9 cellular contexts compared by ENCODE assay signal in the genomic region with DNA sequence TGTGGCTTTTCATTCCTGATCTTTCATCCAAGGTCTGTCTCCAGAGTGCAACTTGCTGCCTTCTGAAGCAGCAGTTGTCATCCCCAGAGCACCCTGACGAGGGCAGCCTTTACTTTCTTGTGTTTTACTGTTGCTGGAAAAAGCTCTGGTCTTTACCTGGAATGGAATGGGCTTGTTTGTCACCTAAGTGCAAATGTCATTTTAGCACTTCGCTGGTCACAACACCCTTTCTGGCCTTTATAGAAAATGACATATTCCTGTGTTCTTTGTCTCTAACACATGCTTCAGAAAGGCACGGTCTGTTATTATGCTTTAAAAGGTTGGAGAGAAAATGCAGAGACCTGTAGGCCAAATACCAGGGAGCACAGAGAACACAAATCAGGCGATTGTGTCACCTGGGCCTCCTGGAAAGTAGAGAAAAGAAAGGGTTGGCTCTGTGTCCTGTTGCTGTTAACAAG.
DNase-seq lines count a peak whose midpoint lies in the region; ATAC-seq and TF ChIP-seq lines count a peak whose summit lies in the region.
"Had no signal": no experiment of that assay in that cellular context is flagged by ENCODE, and none has a peak within 500 bp of the region (broad histone marks: within the 10 kb centered on the region; RNA-seq: fewer than 3 reads in every experiment).

No MANE protein-coding gene starts in this region.

- no peaks in the 10 kb centered on the region for H3K79me2 ChIP-seq in GM23248 (ENCODE audit: insufficient read depth)

- peak; percentile 94 for ATAC-seq in left lung
- ATAC-seq in HG02571 (IDR thresholded peaks at IDR 0.05; ENCODE audit: unreplicated experiment) = no peak
- no peak for ATAC-seq in GM21526 (IDR thresholded peaks at IDR 0.05; ENCODE audit: low FRiP score, unreplicated experiment)

- no peaks in the 10 kb centered on the region for H3K9me3 ChIP-seq in GM23248 (ENCODE audit: low read depth)
- H3K9me3 ChIP-seq in left lung = no peaks in the 10 kb centered on the region
- H3K9me3 ChIP-seq: SJCRH30 had no signal

- no peak overlapping the region for H3K27ac ChIP-seq in GM23248
- H3K27ac ChIP-seq in caudate nucleus (ENCODE audit: low read depth, low read length) = no peak overlapping the region
- no peak overlapping the region for H3K27ac ChIP-seq in left lung
- H3K27ac ChIP-seq: SJCRH30 had no signal

- H2AFZ ChIP-seq in GM23248 = no peak overlapping the region

- H3K4me3 ChIP-seq in GM23248 = no peak overlapping the region
- no peak overlapping the region for H3K4me3 ChIP-seq in left lung
- H3K4me3 ChIP-seq: SJCRH30 had no signal

- no peak overlapping the region for H3K9ac ChIP-seq in GM23248

- H3K9me2 ChIP-seq in GM23248 (ENCODE audit: insufficient read depth) = no peaks in the 10 kb centered on the region

- H3K36me3 ChIP-seq in GM23248 (ENCODE audit: low read depth) (no peaks in the 10 kb centered on the region), left lung (no peaks in the 10 kb centered on the region)
- H3K36me3 ChIP-seq: SJCRH30 had no signal

- no peaks in the 10 kb centered on the region for H4K20me1 ChIP-seq in GM23248 (ENCODE audit: insufficient read depth)

- in situ Hi-C loops in GM23248 (cut with MboI) = no loop called here

- WGBS in GM23248 (ENCODE audit: low coverage in 1 of 2, low lambda C conversion rate in 2 of 2, missing lambda C conversion rate in 2 of 2), 2 experiments = 2 to 3% methylated on average over 4 of the region's 4 CpGs

- TF ChIP-seq CTCF in left lung (IDR thresholded peaks at IDR 0.05) = peak; percentile 39 to 50

- no peaks in the 10 kb centered on the region for H3F3A ChIP-seq in GM23248 (ENCODE audit: insufficient read depth)

- intact Hi-C loops in left lung (cut with DNase I) = no loop called here

- peak; percentile 17 for DNase-seq in DMS 273 treated with DMSO at 0.1 percent for 48 hours (lab: John Stamatoyannopoulos, UW)
- DNase-seq in GM23248 = peak; percentile 52
- peak; percentile 4 for DNase-seq in NCI-H446 treated with DMSO at 0.1 percent for 48 hours (lab: John Stamatoyannopoulos, UW)
- DNase-seq in caudate nucleus (lab: John Stamatoyannopoulos, UW) = peak in 40 of 61 donors; percentile 1 to 65 (median 16)
- no peak for DNase-seq in left lung
- DNase-seq in mesenteric fat pad (ENCODE audit: low spot score) = no peak

- peaks cover 18% of the 10 kb centered on the region for H3K27me3 ChIP-seq in GM23248 (replicated peaks; ENCODE audit: insufficient read depth)
- no peaks in the 10 kb centered on the region for H3K27me3 ChIP-seq in left lung
- H3K27me3 ChIP-seq: SJCRH30 had no signal

- no peak overlapping the region for H3K4me2 ChIP-seq in GM23248 (ENCODE audit: unreplicated experiment)

- H3K4me1 ChIP-seq in GM23248 (ENCODE audit: insufficient read depth) (no peaks in the 10 kb centered on the region), left lung (no peaks in the 10 kb centered on the region)
- H3K4me1 ChIP-seq: SJCRH30 had no signal

Comparison
In these comparisons a context has a peak if more than half of its experiments do, and no peak if none do; other contexts are left out.
1. DNase-seq: peak in DMS 273 treated with DMSO at 0.1 percent for 48 hours (single experiment), GM23248 (single experiment), NCI-H446 treated with DMSO at 0.1 percent for 48 hours (single experiment) and caudate nucleus (40 of 61); none in left lung (0 of 2) and mesenteric fat pad (single experiment).